ENCODE assay signal across 8 cellular contexts in genomic region chr2:181678033-181678586, GRCh38. TPM values are rescaled to one million over a fixed set of nuclear protein-coding genes. Genes with fewer than 3 reads are reported as not detected.
A peak's percentile ranks its signal among the peaks of the same experiment; 100 is the strongest.
DNase-seq lines count a peak whose midpoint lies in the region; ATAC-seq and TF ChIP-seq lines count a peak whose summit lies in the region.

No MANE protein-coding gene starts in this region.

- H3K27ac ChIP-seq in CD4-positive, alpha-beta T cell (ENCODE audit: low read depth, low read length), result no peak overlapping the region

- ATAC-seq in CD4-positive, alpha-beta T cell (ENCODE audit: poor library complexity), result peak; percentile 76
- ATAC-seq in HG02973 (IDR thresholded peaks at IDR 0.05; ENCODE audit: unreplicated experiment), result peak; percentile 42
- no peak for ATAC-seq in HG03571 (IDR thresholded peaks at IDR 0.05; ENCODE audit: unreplicated experiment)

- H3K27me3 Mint-ChIP-seq in CD4-positive, alpha-beta T cell, result peaks cover 86% of the 10 kb centered on the region

- H3K27ac Mint-ChIP-seq in CD4-positive, alpha-beta T cell, result no peak overlapping the region

- H3K9me3 Mint-ChIP-seq in CD4-positive, alpha-beta T cell, result peaks cover 3% of the 10 kb centered on the region

- H3K4me1 Mint-ChIP-seq in CD4-positive, alpha-beta T cell (ENCODE audit: low read depth), result peaks cover 32% of the 10 kb centered on the region

- H3K27me3 ChIP-seq in CD4-positive, alpha-beta T cell (ENCODE audit: control insufficient read depth, insufficient read depth, low read length), result peaks cover 85% of the 10 kb centered on the region

- intact Hi-C loops in CD4-positive, alpha-beta T cell (cut with DNase I, micrococcal nuclease), result no loop called here

- peaks cover 5% of the 10 kb centered on the region for H3K9me3 ChIP-seq in CD4-positive, alpha-beta T cell (ENCODE audit: control insufficient read depth, low read length)

- DNase-seq in CD4-positive, alpha-beta T cell, result peak; percentile 25 to 57 (median 38)
- DNase-seq in activated CD4-positive, alpha-beta T cell treated with anti-CD3 and anti-CD28 coated beads for 48 hours, result peak; percentile 79
- peak; percentile 91 for DNase-seq in ecto neural progenitor cell (ENCODE audit: low spot score)
- peak; percentile 79 for DNase-seq in mucosa of gallbladder (ENCODE audit: low spot score)
- peak; percentile 50 for DNase-seq in stromal cell of bone marrow (ENCODE audit: low read depth)
- DNase-seq in NCI-H2107 treated with DMSO at 0.1 percent for 48 hours (lab: John Stamatoyannopoulos, UW; ENCODE audit: unreplicated experiment), result no peak

- POLR2A ChIA-PET in CD4-positive, alpha-beta T cell (lab: Charles Lee), result no interaction called here

- H3K36me3 Mint-ChIP-seq in CD4-positive, alpha-beta T cell (ENCODE audit: low read depth), result no peaks in the 10 kb centered on the region

- CTCF ChIA-PET in CD4-positive, alpha-beta T cell (lab: Charles Lee), result no interaction called here

- TF ChIP-seq CTCF in CD4-positive, alpha-beta T cell (IDR thresholded peaks at IDR 0.05), result no peak

- H3K4me3 Mint-ChIP-seq in CD4-positive, alpha-beta T cell, result peak overlapping the region; percentile 18

RNA-seq across cellular contexts. Expression of gene NEUROD1, which starts 2.2 kb away (rescaled TPM):
- total RNA-seq in CD4-positive, alpha-beta T cell, result not detected
- total RNA-seq in mucosa of gallbladder, result not detected

RNA-seq across cellular contexts. Expression of gene CERKL, which starts 21.2 kb away (rescaled TPM):
- total RNA-seq in CD4-positive, alpha-beta T cell, result not detected
- total RNA-seq in mucosa of gallbladder, result 5.0 TPM
